12 cellular contexts compared by ENCODE assay signal in the genomic region with DNA sequence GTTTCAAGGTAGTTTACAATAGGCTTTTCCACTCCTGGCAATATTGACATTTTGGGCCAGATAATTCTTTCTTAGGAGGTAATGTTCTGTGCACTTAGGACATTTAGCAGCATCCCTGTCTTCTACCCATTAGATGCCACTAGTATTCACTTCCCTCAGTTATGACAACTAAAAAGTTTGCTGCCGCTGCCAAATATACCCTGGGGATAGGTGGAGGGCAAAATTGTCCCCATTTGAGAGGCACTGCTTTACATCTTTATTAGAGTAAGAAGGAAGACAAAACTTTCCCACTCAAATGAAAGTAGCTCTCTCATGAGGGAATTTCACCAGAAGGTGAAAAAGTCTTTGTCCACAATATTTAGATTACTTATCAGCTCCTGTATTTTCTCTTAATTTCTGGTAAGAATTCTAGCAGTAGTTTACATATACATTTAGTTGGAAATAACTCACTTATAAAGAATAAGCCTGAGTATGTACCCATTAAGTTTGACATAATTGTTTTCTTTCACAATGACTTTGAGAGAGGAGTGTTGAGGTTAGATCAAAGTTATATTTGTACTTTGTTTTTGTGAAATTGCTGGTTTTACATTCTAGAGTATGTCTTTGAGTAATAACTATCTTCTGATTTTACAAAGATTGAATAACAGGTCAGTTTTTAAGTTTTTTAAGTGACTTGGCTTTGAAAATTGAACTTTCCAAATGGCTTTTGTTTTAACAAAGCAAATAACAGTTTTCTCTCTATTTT. TPM values are rescaled to one million over a fixed set of nuclear protein-coding genes. Genes with fewer than 3 reads are reported as not detected.
DNase-seq lines count a peak whose midpoint lies in the region; ATAC-seq and TF ChIP-seq lines count a peak whose summit lies in the region.
"Had no signal": no experiment of that assay in that cellular context is flagged by ENCODE, and none has a peak within 500 bp of the region (broad histone marks: within the 10 kb centered on the region; RNA-seq: fewer than 3 reads in every experiment).

No MANE protein-coding gene starts in this region.

- BruUV-seq in OCI-LY7 (replicated peaks; lab: Mats Ljungman, UMichigan): no TSS peak

- ATAC-seq in GM18868 (IDR thresholded peaks at IDR 0.05; ENCODE audit: unreplicated experiment) (peak; percentile 96), HG02588 (IDR thresholded peaks at IDR 0.05; ENCODE audit: unreplicated experiment) (peak; percentile 84), HG03432 (IDR thresholded peaks at IDR 0.05; ENCODE audit: unreplicated experiment) (peak; percentile 95), left cardiac atrium (no peak)

- no peaks in the 10 kb centered on the region for H3K4me1 ChIP-seq in OCI-LY7 (ENCODE audit: insufficient read depth, low read length, poor library complexity, severe bottlenecking)
- H3K4me1 ChIP-seq: BLaER1, HAP-1 had no signal

- TF ChIP-seq CTCF in GM06990 (IDR thresholded peaks at IDR 0.05; ENCODE audit: insufficient read depth, low read length, poor library complexity, severe bottlenecking) (no peak), OCI-LY7 (conservative IDR thresholded peaks at IDR 0.05; ENCODE audit: low read length) (no peak)

- no peak overlapping the region for H2AFZ ChIP-seq in OCI-LY7 (ENCODE audit: low read length)

- H3K4me3 ChIP-seq in GM06990 (replicated peaks; ENCODE audit: low read depth, low read length) (no peak overlapping the region), OCI-LY7 (ENCODE audit: low read depth, low read length, poor library complexity, severe bottlenecking) (no peak overlapping the region)
- H3K4me3 ChIP-seq: BLaER1, HAP-1 had no signal

- CTCF ChIA-PET in OCI-LY7 (lab: Charles Lee; ENCODE audit: unreplicated experiment): no interaction called here

- H3K27ac ChIP-seq in OCI-LY7 (ENCODE audit: low read depth, low read length, poor library complexity, severe bottlenecking): no peak overlapping the region
- H3K27ac ChIP-seq: BLaER1 had no signal

- DNase-seq in GM06990 (ENCODE audit: extremely low read depth, insufficient read length): peak; percentile 31
- DNase-seq in NCI-H1436 (lab: John Stamatoyannopoulos, UW): no peak
- no peak for DNase-seq in OCI-LY7 (ENCODE audit: low spot score)
- DNase-seq in kidney glomerular epithelial cell (lab: John Stamatoyannopoulos, UW): no peak
- no peak for DNase-seq in left cardiac atrium
- DNase-seq: activated naive CD8-positive, alpha-beta T cell treated with anti-CD3 and anti-CD28 coated beads, Interleukin-2, amount 10 ng/mL, durations not matched to agents 7 days and 5 days; Kasumi-1 had no signal

- no peaks in the 10 kb centered on the region for H3K27me3 ChIP-seq in GM06990 (replicated peaks; ENCODE audit: control insufficient read depth, insufficient read depth, low read length)
- H3K27me3 ChIP-seq: BLaER1 had no signal

- H3K79me2 ChIP-seq in OCI-LY7 (ENCODE audit: insufficient read depth, low read depth, low read length): no peaks in the 10 kb centered on the region; the same call in 1 of the 2 replicates

- no peaks in the 10 kb centered on the region for H3K9me2 ChIP-seq in OCI-LY7 (ENCODE audit: insufficient read depth, low read length)

- H3K4me2 ChIP-seq in OCI-LY7 (ENCODE audit: low read length): no peak overlapping the region
- H3K4me2 ChIP-seq: BLaER1 had no signal

- H3K9me3 ChIP-seq in OCI-LY7 (ENCODE audit: low read length): no peaks in the 10 kb centered on the region
- H3K9me3 ChIP-seq: BLaER1, HAP-1 had no signal

- intact Hi-C loops in OCI-LY7 (cut with micrococcal nuclease; ENCODE audit: unreplicated experiment): loop anchor here (5.0 kb wide), 1 partner anchor 34 kb away; no protein-coding TSS in a partner anchor
- intact Hi-C loops in left cardiac atrium (cut with DNase I): no loop called here

- POLR2A ChIA-PET in OCI-LY7 (lab: Charles Lee): no interaction called here

- H4K20me1 ChIP-seq in OCI-LY7 (ENCODE audit: insufficient read depth, low read length): no peaks in the 10 kb centered on the region
- H4K20me1 ChIP-seq: BLaER1 had no signal

- H3K36me3 ChIP-seq in GM06990 (ENCODE audit: control insufficient read depth, insufficient read depth, low read length): peaks cover 2% of the 10 kb centered on the region
- H3K36me3 ChIP-seq in OCI-LY7 (ENCODE audit: insufficient read depth, low read length): peaks cover 98% of the 10 kb centered on the region

RNA-seq across cellular contexts. Expression of gene HELLS, which starts 46.0 kb away (rescaled TPM):
- 204 and 233 TPM in 2 replicates for total RNA-seq in OCI-LY7 (2014; rRNA removed; shearing (Covaris generic))
- total RNA-seq in OCI-LY7 (2022): 174 and 190 TPM in 2 replicates
- total RNA-seq in left cardiac atrium: 1 to 10 TPM; 3.2 to 3.5 TPM

Comparison
In these comparisons a context has a peak if more than half of its experiments do, and no peak if none do; other contexts are left out.
1. ATAC-seq: peak in GM18868 (single experiment), HG02588 (single experiment) and HG03432 (single experiment); none in left cardiac atrium (0 of 2).
2. RNA of gene HELLS, which starts 46.0 kb away (total RNA-seq): 174 to 233 TPM in OCI-LY7; 3.2 to 3.5 TPM in left cardiac atrium; every median in the first group is over 10 times any median in the second.